In genomic region chr5:95857185-95857945, GRCh38 we compare ENCODE assay signal across 9 cellular contexts. TPM values are rescaled to one million over a fixed set of nuclear protein-coding genes. Genes with fewer than 3 reads are reported as not detected.
A peak's percentile ranks its signal among the peaks of the same experiment; 100 is the strongest.
DNase-seq lines count a peak whose midpoint lies in the region; TF ChIP-seq lines count a peak whose summit lies in the region.
"Had no signal": no experiment of that assay in that cellular context is flagged by ENCODE, and none has a peak within 500 bp of the region (broad histone marks: within the 10 kb centered on the region; RNA-seq: fewer than 3 reads in every experiment).

No MANE protein-coding gene starts in this region.

- TF ChIP-seq EP300 in sigmoid colon (IDR thresholded peaks at IDR 0.05), result peak; percentile 39 to 81 (median 62)

- intact Hi-C loops in breast epithelium (cut with DNase I; ENCODE audit: low total_unique reads) (no loop called here), sigmoid colon (cut with DNase I) (loop anchor here (5.0 kb wide), 1 partner anchor 745 kb away; no protein-coding TSS in a partner anchor)

- TF ChIP-seq CTCF in breast epithelium (IDR thresholded peaks at IDR 0.05) (no peak), sigmoid colon (IDR thresholded peaks at IDR 0.05) (no peak)

- DNase-seq in ELF-1 (ENCODE audit: low read depth, low spot score), result peak; percentile 55
- peak; percentile 65 to 69 for DNase-seq in breast epithelium (ENCODE audit: low spot score in 2 of 2)
- DNase-seq in islet precursor cell, result peak; percentile 86
- peak; percentile 95 for DNase-seq in sigmoid colon
- no peak for DNase-seq in SKM-1 (lab: John Stamatoyannopoulos, UW; ENCODE audit: unreplicated experiment)
- DNase-seq in stimulated activated CD4-positive, alpha-beta T cell treated with anti-CD3 and anti-CD28 coated beads, Interleukin-4, amount 100 ng/mL, for 1 hour, result no peak
- DNase-seq in T-helper 9 cell, result no peak
- DNase-seq in dedifferentiated amniotic fluid mesenchymal stem cell (ENCODE audit: extremely low spot score), result no peak

- 61 to 79% methylated on average over 12 of the region's 12 CpGs for WGBS in sigmoid colon, 2 donors

- H3K36me3 ChIP-seq in breast epithelium (no peaks in the 10 kb centered on the region), sigmoid colon (no peaks in the 10 kb centered on the region)

- H3K27ac ChIP-seq in breast epithelium (peak overlapping the region; percentile 84 to 87), sigmoid colon (peak overlapping the region; percentile 72 to 83 (median 80))
- H3K27ac ChIP-seq: HL-60 had no signal

- TF ChIP-seq POLR2A in breast epithelium (IDR thresholded peaks at IDR 0.05), result no peak
- no peak for TF ChIP-seq POLR2A in sigmoid colon (IDR thresholded peaks at IDR 0.05)

- H3K27me3 ChIP-seq in breast epithelium (no peaks in the 10 kb centered on the region), sigmoid colon (no peaks in the 10 kb centered on the region)

- H3K9me3 ChIP-seq in breast epithelium (no peaks in the 10 kb centered on the region), sigmoid colon (no peaks in the 10 kb centered on the region)

- H3K4me3 ChIP-seq in breast epithelium (no peak overlapping the region), sigmoid colon (no peak overlapping the region)

- H3K4me1 ChIP-seq in breast epithelium (peaks cover 0 to 6% of the 10 kb centered on the region in 2 donors), sigmoid colon (peaks cover 0 to 27% (median 23%) of the 10 kb centered on the region in 4 donors)

RNA-seq across cellular contexts. Expression of gene GLRX, which starts 34.8 kb away (rescaled TPM):
- 100 to 1,000 TPM in 1 of 3 donors, 10 to 100 TPM in 2; 42.1 to 106 (median 72.8) TPM for total RNA-seq in breast epithelium
- 10 to 100 TPM; 30.2 to 43.2 (median 42.8) TPM for total RNA-seq in sigmoid colon
- 100 to 1,000 TPM; 220 to 409 (median 261) TPM for polyA plus RNA-seq in sigmoid colon

Comparison
In these comparisons a context has a peak if more than half of its experiments do, and no peak if none do; other contexts are left out.
1. DNase-seq: peak in ELF-1 (single experiment), breast epithelium (2 of 2), islet precursor cell (single experiment) and sigmoid colon (single experiment); none in SKM-1 (single experiment), stimulated activated CD4-positive, alpha-beta T cell treated with anti-CD3 and anti-CD28 coated beads, Interleukin-4, amount 100 ng/mL, for 1 hour (single experiment), T-helper 9 cell (single experiment) and dedifferentiated amniotic fluid mesenchymal stem cell (single experiment).